In genomic region chr16:1147027-1147426, GRCh38 we compare ENCODE assay signal across 32 cellular contexts. TPM values are rescaled to one million over a fixed set of nuclear protein-coding genes. Genes with fewer than 3 reads are reported as not detected.
"Had no signal": no experiment of that assay in that cellular context is flagged by ENCODE, and none has a peak within 500 bp of the region (broad histone marks: within the 10 kb centered on the region; RNA-seq: fewer than 3 reads in every experiment).

No MANE protein-coding gene starts in this region.

- H3K4me3 Mint-ChIP-seq: naive thymus-derived CD4-positive, alpha-beta T cell; natural killer cell; nephron progenitor cell; neural crest cell; stimulated activated memory B cell treated with anti-CD40 and anti-IgM and Interleukin-4, amounts not matched to agents 10 μg/mL and 1 μg/mL and 100 μg/mL, for 72 hours; stimulated activated naive CD8-positive, alpha-beta T cell treated with anti-CD3 and anti-CD28 coated beads, Interleukin-15, amount 100 ng/mL, for 72 hours; type B pancreatic cell had no signal

- H3K36me3 Mint-ChIP-seq: naive thymus-derived CD4-positive, alpha-beta T cell; natural killer cell; stimulated activated memory B cell treated with anti-CD40 and anti-IgM and Interleukin-4, amounts not matched to agents 10 μg/mL and 1 μg/mL and 100 μg/mL, for 72 hours; type B pancreatic cell had no signal

- H3K27ac Mint-ChIP-seq: naive thymus-derived CD4-positive, alpha-beta T cell; natural killer cell; nephron progenitor cell; progenitor cell of endocrine pancreas; stimulated activated memory B cell treated with anti-CD40 and anti-IgM and Interleukin-4, amounts not matched to agents 10 μg/mL and 1 μg/mL and 100 μg/mL, for 72 hours; stimulated activated naive CD8-positive, alpha-beta T cell treated with anti-CD3 and anti-CD28 coated beads, Interleukin-15, amount 100 ng/mL, for 72 hours; type B pancreatic cell had no signal

- H3K4me3 ChIP-seq: ovary, psoas muscle, skin epidermis, smooth muscle cell, spleen, suprapubic skin, testis, tibial artery, transverse colon, upper lobe of right lung, uterus had no signal

- H3K9me3 Mint-ChIP-seq: neural crest cell, type B pancreatic cell had no signal

- H3K27me3 Mint-ChIP-seq: type B pancreatic cell had no signal

- H3K36me3 ChIP-seq: ovary, spleen, suprapubic skin, tibial artery, transverse colon, upper lobe of right lung, uterus had no signal

- DNase-seq: naive thymus-derived CD4-positive, alpha-beta T cell; natural killer cell; occipital lobe; posterior cingulate gyrus; psoas muscle; right cardiac atrium; spleen; stimulated activated CD4-positive, alpha-beta T cell treated with anti-CD3 and anti-CD28 coated beads, Interleukin-12 subunit alpha, Interleukin-12 subunit beta, amount 100 ng/mL, for 4 hours; stimulated activated CD4-positive, alpha-beta T cell treated with anti-CD3 and anti-CD28 coated beads, Interleukin-1b, Interleukin-23, amount 100 ng/mL, for 48 hours; stimulated activated CD4-positive, alpha-beta T cell treated with anti-CD3 and anti-CD28 coated beads, Interleukin-4, amount 100 ng/mL, for 4 hours; stimulated activated naive CD4-positive, alpha-beta T cell; stimulated activated naive CD8-positive, alpha-beta T cell treated with anti-CD3 and anti-CD28 coated beads, Interleukin-15, amount 100 ng/mL, for 72 hours; substantia nigra; testis; tibial artery; transverse colon; upper lobe of right lung; uterus had no signal

- H2AFZ ChIP-seq: parathyroid adenoma had no signal

- H3K27ac ChIP-seq: parathyroid adenoma, psoas muscle, skin epidermis, spleen, suprapubic skin, testis, tibial artery, transverse colon, upper lobe of right lung, uterus had no signal

- H3K79me2 ChIP-seq: parathyroid adenoma had no signal

- H3K4me2 ChIP-seq: smooth muscle cell had no signal

- H3K27me3 ChIP-seq: ovary, testis, uterus had no signal

- H3K4me1 Mint-ChIP-seq: natural killer cell; stimulated activated memory B cell treated with anti-CD40 and anti-IgM and Interleukin-4, amounts not matched to agents 10 μg/mL and 1 μg/mL and 100 μg/mL, for 72 hours had no signal

- H3K9me3 ChIP-seq: ovary, psoas muscle, suprapubic skin, testis, tibial artery, transverse colon, upper lobe of right lung, uterus had no signal

- H3K4me1 ChIP-seq: parathyroid adenoma, psoas muscle, upper lobe of right lung, uterus had no signal

- H3K9ac ChIP-seq: parathyroid adenoma had no signal

RNA-seq across cellular contexts. Expression of gene C1QTNF8, which starts 51.0 kb away (rescaled TPM):
- total RNA-seq: naive thymus-derived CD4-positive, alpha-beta T cell; natural killer cell; occipital lobe; osteoblast; progenitor cell of endocrine pancreas; psoas muscle; renal cortical epithelial cell; sciatic nerve; smooth muscle cell; spleen; suprapubic skin; transverse colon; upper lobe of right lung; urinary bladder; uterus had no signal
- polyA plus RNA-seq: naive thymus-derived CD4-positive, alpha-beta T cell; ovary; psoas muscle; smooth muscle cell; spleen; urinary bladder had no signal
